ENCODE assay signal across 9 cellular contexts in the genomic region with DNA sequence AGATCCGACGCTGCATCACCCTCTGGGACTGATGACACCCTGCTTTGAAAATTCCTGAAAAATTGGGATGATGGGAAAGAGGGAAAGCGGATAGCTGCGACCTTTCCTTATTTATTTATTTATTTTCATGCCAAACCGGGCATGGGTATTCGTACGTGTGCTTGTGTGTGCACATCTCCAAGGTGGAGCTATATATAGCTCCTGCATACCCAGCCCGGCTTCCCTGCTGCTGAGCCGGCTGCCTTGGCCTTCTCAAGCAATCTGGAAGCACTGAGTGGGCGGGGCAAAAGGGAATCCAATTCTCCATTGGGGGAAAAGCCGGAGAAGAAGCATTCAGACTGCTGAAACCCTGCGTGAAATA. TPM values are rescaled to one million over a fixed set of nuclear protein-coding genes. Genes with fewer than 3 reads are reported as not detected.
DNase-seq lines count a peak whose midpoint lies in the region; ATAC-seq and TF ChIP-seq lines count a peak whose summit lies in the region.
"Had no signal": no experiment of that assay in that cellular context is flagged by ENCODE, and none has a peak within 500 bp of the region (broad histone marks: within the 10 kb centered on the region; RNA-seq: fewer than 3 reads in every experiment).

No MANE protein-coding gene starts in this region.

- intact Hi-C loops in mammary epithelial cell (cut with micrococcal nuclease) (loop anchor here (2.0 to 5.0 kb wide), 4 partner anchors 34 to 213 kb away; no protein-coding TSS in a partner anchor), lower lobe of right lung (cut with DNase I) (no loop called here), Right ventricle myocardium superior (cut with DNase I) (no loop called here)

- H3K79me2 ChIP-seq in mammary epithelial cell (ENCODE audit: insufficient read depth, low read length): no peaks in the 10 kb centered on the region

- H3K4me2 ChIP-seq in mammary epithelial cell (ENCODE audit: insufficient read depth, low read depth, low read length): peak overlapping the region; percentile 85

- WGBS in mammary epithelial cell (ENCODE audit: low coverage, missing lambda C conversion rate): 9% methylated on average over 11 of the region's 12 CpGs

- no peaks in the 10 kb centered on the region for H3K36me3 ChIP-seq in mammary epithelial cell (ENCODE audit: insufficient read depth, low read length)
- no peaks in the 10 kb centered on the region for H3K36me3 ChIP-seq in lower lobe of right lung
- H3K36me3 ChIP-seq in thoracic aorta: no peaks in the 10 kb centered on the region
- no peaks in the 10 kb centered on the region for H3K36me3 ChIP-seq in MG63

- peak; percentile 34 to 72 for DNase-seq in NCI-H187 (lab: John Stamatoyannopoulos, UW)
- DNase-seq in mammary epithelial cell: peak; percentile 32
- DNase-seq in lower lobe of right lung: peak; percentile 44
- peak; percentile 13 for DNase-seq in thoracic aorta (ENCODE audit: low spot score)
- DNase-seq in RPMI8226: no peak
- no peak for DNase-seq in activated effector memory CD4-positive, alpha-beta T cell treated with Interleukin-2 at 50 U/mL for 16 hours
- DNase-seq in MG63: no peak
- DNase-seq in Right ventricle myocardium superior: no peak
- DNase-seq: SHP77 had no signal

- no peaks in the 10 kb centered on the region for H3K9me3 ChIP-seq in mammary epithelial cell (replicated peaks; ENCODE audit: insufficient read depth, low read length)
- no peaks in the 10 kb centered on the region for H3K9me3 ChIP-seq in lower lobe of right lung
- no peaks in the 10 kb centered on the region for H3K9me3 ChIP-seq in thoracic aorta
- no peaks in the 10 kb centered on the region for H3K9me3 ChIP-seq in MG63

- H3K9ac ChIP-seq in mammary epithelial cell (ENCODE audit: insufficient read depth, low read length): no peak overlapping the region

- in situ Hi-C loops in mammary epithelial cell (cut with MboI; ENCODE audit: low sequenced_read_pairs in 2 of 2): no loop called here

- TF ChIP-seq CTCF in mammary epithelial cell (conservative IDR thresholded peaks at IDR 0.05 in 1 of 2, IDR thresholded peaks at IDR 0.05 in 1 of 2; ENCODE audit: extremely low read depth in 1 of 2, insufficient read depth in 1 of 2, low read depth in 1 of 2, low read length in 2 of 2) (no peak), lower lobe of right lung (IDR thresholded peaks at IDR 0.05) (no peak), thoracic aorta (IDR thresholded peaks at IDR 0.05) (no peak)

- H3K4me3 ChIP-seq in mammary epithelial cell (replicated peaks in 1 of 3; ENCODE audit: insufficient read depth in 1 of 3, low read depth in 2 of 3, low read length in 3 of 3): peak overlapping the region; percentile 58 to 73 (median 67)
- H3K4me3 ChIP-seq in lower lobe of right lung: peak overlapping the region; percentile 59
- peak overlapping the region; percentile 80 for H3K4me3 ChIP-seq in thoracic aorta
- no peak overlapping the region for H3K4me3 ChIP-seq in MG63

- H2AFZ ChIP-seq in mammary epithelial cell (ENCODE audit: low read depth, low read length): peak overlapping the region; percentile 97

- no TSS peak for BruUV-seq in mammary epithelial cell (replicated peaks; lab: Mats Ljungman, UMichigan)

- dilution Hi-C loops in mammary epithelial cell (cut with HindIII; ENCODE audit: low sequenced_read_pairs): no loop called here

- ATAC-seq in lower lobe of right lung (peak; percentile 46 to 65), thoracic aorta (ENCODE audit: insufficient number of reproducible peaks, low FRiP score, low read depth) (no peak), Right ventricle myocardium superior (ENCODE audit: poor library complexity) (no peak)

- no peaks in the 10 kb centered on the region for H4K20me1 ChIP-seq in mammary epithelial cell (ENCODE audit: insufficient read depth, low read length)

- H3K4me1 ChIP-seq in mammary epithelial cell (ENCODE audit: insufficient read depth, low read length) (peaks cover 35% of the 10 kb centered on the region), lower lobe of right lung (peaks cover 8% of the 10 kb centered on the region), thoracic aorta (ENCODE audit: control insufficient read depth in 1 of 2, low read depth in 2 of 2) (peaks cover 0 to 13% of the 10 kb centered on the region in 2 donors)

- CTCF ChIA-PET in mammary epithelial cell (lab: Charles Lee; ENCODE audit: low non-redundant PET): no interaction called here

- H3K27ac ChIP-seq in mammary epithelial cell (ENCODE audit: insufficient read depth, low read depth, low read length) (no peak overlapping the region), lower lobe of right lung (no peak overlapping the region), thoracic aorta (no peak overlapping the region)

- H3K27me3 ChIP-seq in mammary epithelial cell (ENCODE audit: insufficient read depth, low read length) (no peaks in the 10 kb centered on the region), lower lobe of right lung (ENCODE audit: low read depth) (peaks cover 17% of the 10 kb centered on the region), thoracic aorta (replicated peaks; ENCODE audit: insufficient read depth) (no peaks in the 10 kb centered on the region), MG63 (peaks cover 17% of the 10 kb centered on the region; the same call in 1 of the 2 replicates)

RNA-seq across cellular contexts. Expression of a gene that starts 1.2 kb away (rescaled TPM):
- total RNA-seq in mammary epithelial cell: 10 to 100 TPM; 29.7 to 61.1 TPM
- polyA plus RNA-seq in mammary epithelial cell: 18.0 TPM
- 10.6 TPM for polyA minus RNA-seq in mammary epithelial cell
- total RNA-seq in lower lobe of right lung: 12.3 TPM
- 10 to 100 TPM; 16.1 to 42.8 TPM for total RNA-seq in thoracic aorta
- not detected in 2 replicates for total RNA-seq in MG63 (2014; rRNA removed; shearing (Covaris generic); ENCODE audit: low replicate concordance)
- 0.46 TPM for total RNA-seq in Right ventricle myocardium superior

Comparison
In these comparisons a context has a peak if more than half of its experiments do, and no peak if none do; other contexts are left out.
1. DNase-seq: peak in NCI-H187 (2 of 2), mammary epithelial cell (single experiment), lower lobe of right lung (single experiment) and thoracic aorta (single experiment); none in RPMI8226 (single experiment), activated effector memory CD4-positive, alpha-beta T cell treated with Interleukin-2 at 50 U/mL for 16 hours (single experiment), MG63 (single experiment) and Right ventricle myocardium superior (single experiment).
2. ATAC-seq: peak in lower lobe of right lung (2 of 2); none in thoracic aorta (single experiment) and Right ventricle myocardium superior (single experiment).